8 cellular contexts compared by ENCODE assay signal in the genomic region with DNA sequence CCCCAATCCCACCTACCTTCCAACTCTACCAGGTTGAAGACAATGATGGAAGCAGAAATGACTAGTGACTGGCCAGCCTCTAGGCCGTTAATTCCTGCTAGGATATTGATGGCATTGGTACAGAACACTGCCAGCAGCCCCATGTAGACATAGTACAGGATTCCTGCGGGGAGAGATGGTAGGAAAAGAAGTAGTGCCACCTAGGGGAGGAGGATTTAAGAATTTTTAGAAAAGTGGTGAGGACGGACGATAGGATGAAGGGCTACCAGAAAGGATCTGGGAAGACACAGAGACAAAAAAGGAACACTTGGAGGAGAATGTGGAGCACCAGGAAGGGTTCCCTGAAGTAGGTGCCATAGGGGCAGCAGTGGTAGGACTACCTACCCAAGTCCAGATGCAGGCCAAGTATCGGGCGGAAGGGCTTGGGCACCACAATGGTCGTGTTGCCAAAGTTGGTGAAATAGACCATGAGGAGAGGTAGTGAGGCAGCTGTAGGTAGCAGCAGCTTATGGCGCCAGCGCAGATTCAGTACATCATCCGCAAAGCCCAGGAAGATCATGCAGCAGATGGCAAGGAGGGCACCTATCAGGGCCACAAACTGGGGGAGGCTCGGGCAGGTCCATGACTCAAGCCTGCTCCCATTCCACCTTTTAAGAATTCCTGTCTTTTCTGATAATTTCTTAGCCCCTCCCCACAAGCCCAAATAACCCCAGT. TPM values are rescaled to one million over a fixed set of nuclear protein-coding genes. Genes with fewer than 3 reads are reported as not detected.
DNase-seq lines count a peak whose midpoint lies in the region; ATAC-seq and TF ChIP-seq lines count a peak whose summit lies in the region.

No MANE protein-coding gene starts in this region.

- no peak overlapping the region for H2AFZ ChIP-seq in hepatocyte

- H3K9me2 ChIP-seq in hepatocyte (replicated peaks; ENCODE audit: insufficient read depth): no peaks in the 10 kb centered on the region

- H3K27ac ChIP-seq in KOPT-K1 (ENCODE audit: low read depth, low read length, poor library complexity, severe bottlenecking) (peak overlapping the region; percentile 86), WERI-Rb-1 (peak overlapping the region; percentile 98), hepatocyte (peak overlapping the region; percentile 97)

- no peaks in the 10 kb centered on the region for H3K27me3 Mint-ChIP-seq in stimulated activated naive B cell treated with anti-CD40 and anti-IgM and Interleukin-4, amounts not matched to agents 10 μg/mL and 1 μg/mL and 100 μg/mL, for 72 hours

- WGBS in hepatocyte (ENCODE audit: low lambda C conversion rate, missing lambda C conversion rate): 52% methylated on average over 11 of the region's 11 CpGs

- H3K4me1 ChIP-seq in hepatocyte (ENCODE audit: insufficient read depth): peaks cover 13% of the 10 kb centered on the region

- H3K27ac Mint-ChIP-seq in stimulated activated naive B cell treated with anti-CD40 and anti-IgM and Interleukin-4, amounts not matched to agents 10 μg/mL and 1 μg/mL and 100 μg/mL, for 72 hours: no peak overlapping the region

- peak overlapping the region; percentile 76 for H3K4me2 ChIP-seq in hepatocyte

- peak overlapping the region; percentile 93 to 97 for H3K4me3 Mint-ChIP-seq in stimulated activated naive B cell treated with anti-CD40 and anti-IgM and Interleukin-4, amounts not matched to agents 10 μg/mL and 1 μg/mL and 100 μg/mL, for 72 hours

- H3K9me3 ChIP-seq in KOPT-K1 (ENCODE audit: insufficient read depth, low read length, poor library complexity, severe bottlenecking): no peaks in the 10 kb centered on the region
- H3K9me3 ChIP-seq in WERI-Rb-1 (ENCODE audit: severe bottlenecking): no peaks in the 10 kb centered on the region
- H3K9me3 ChIP-seq in hepatocyte (ENCODE audit: low read depth): no peaks in the 10 kb centered on the region

- H3K4me3 ChIP-seq in WERI-Rb-1 (ENCODE audit: low read depth, low read length) (peak overlapping the region; percentile 68; the same call in 1 of the 2 replicates), hepatocyte (peak overlapping the region; percentile 75)

- TF ChIP-seq CTCF in WERI-Rb-1 (IDR thresholded peaks at IDR 0.05; ENCODE audit: low read depth, low read length) (peak; percentile 35; the same call in 1 of the 2 replicates), hepatocyte (IDR thresholded peaks at IDR 0.05; ENCODE audit: poor library complexity) (peak; percentile 43)

- no peaks in the 10 kb centered on the region for H3K9me3 Mint-ChIP-seq in stimulated activated naive B cell treated with anti-CD40 and anti-IgM and Interleukin-4, amounts not matched to agents 10 μg/mL and 1 μg/mL and 100 μg/mL, for 72 hours

- H3K36me3 ChIP-seq in KOPT-K1 (ENCODE audit: insufficient read depth, low read length) (peaks cover 28% of the 10 kb centered on the region), WERI-Rb-1 (peaks cover 28% of the 10 kb centered on the region), hepatocyte (replicated peaks; ENCODE audit: insufficient read depth, low read depth) (no peaks in the 10 kb centered on the region)

- H3K36me3 Mint-ChIP-seq in stimulated activated naive B cell treated with anti-CD40 and anti-IgM and Interleukin-4, amounts not matched to agents 10 μg/mL and 1 μg/mL and 100 μg/mL, for 72 hours: peaks cover 15 to 23% of the 10 kb centered on the region in 2 donors

- H3K4me1 Mint-ChIP-seq in stimulated activated naive B cell treated with anti-CD40 and anti-IgM and Interleukin-4, amounts not matched to agents 10 μg/mL and 1 μg/mL and 100 μg/mL, for 72 hours: peaks cover 25 to 40% of the 10 kb centered on the region in 2 donors

- peaks cover 19% of the 10 kb centered on the region for H3K79me2 ChIP-seq in hepatocyte

- no peaks in the 10 kb centered on the region for H4K20me1 ChIP-seq in hepatocyte (ENCODE audit: insufficient read depth, poor library complexity, severe bottlenecking)

- ATAC-seq in stimulated activated naive B cell treated with anti-CD40 and anti-IgM and Interleukin-4, amounts not matched to agents 10 μg/mL and 1 μg/mL and 100 μg/mL, for 72 hours (replicated peaks): no peak

- DNase-seq in NCI-H2227 (lab: John Stamatoyannopoulos, UW; ENCODE audit: unreplicated experiment): peak; percentile 32
- no peak for DNase-seq in NCI-H2227 treated with DMSO at 0.1 percent for 48 hours (lab: John Stamatoyannopoulos, UW)
- no peak for DNase-seq in WERI-Rb-1
- DNase-seq in hepatocyte (ENCODE audit: low spot score): peak; percentile 45
- no peak for DNase-seq in stimulated activated naive B cell treated with anti-CD40 and anti-IgM and Interleukin-4, amounts not matched to agents 10 μg/mL and 1 μg/mL and 100 μg/mL, for 72 hours
- no peak for DNase-seq in germinal center (ENCODE audit: low spot score)
- no peak for DNase-seq in effector CD8-positive, alpha-beta T cell (lab: John Stamatoyannopoulos, UW)

- H3K27me3 ChIP-seq in WERI-Rb-1 (ENCODE audit: insufficient read depth, low read depth, severe bottlenecking) (no peaks in the 10 kb centered on the region), hepatocyte (no peaks in the 10 kb centered on the region)

RNA-seq across cellular contexts. Expression of gene DPAGT1, which starts 1.2 kb away (rescaled TPM):
- total RNA-seq in hepatocyte: 27.5 and 28.1 TPM in 2 replicates
- polyA plus RNA-seq in hepatocyte: 76.2 and 82.7 TPM in 2 replicates

RNA-seq across cellular contexts. Expression of gene C2CD2L, which starts 6.7 kb away (rescaled TPM):
- total RNA-seq in hepatocyte: 5.2 and 9.7 TPM in 2 replicates
- 7.4 and 10.2 TPM in 2 replicates for polyA plus RNA-seq in hepatocyte

RNA-seq across cellular contexts. Expression of gene HMBS, which starts 15.7 kb away (rescaled TPM):
- total RNA-seq in hepatocyte: 10.9 and 11.9 TPM in 2 replicates
- polyA plus RNA-seq in hepatocyte: 34.5 and 37.7 TPM in 2 replicates

RNA-seq across cellular contexts. Expression of gene HINFP, which starts 21.0 kb away (rescaled TPM):
- total RNA-seq in hepatocyte: 10.9 and 25.3 TPM in 2 replicates
- polyA plus RNA-seq in hepatocyte: 16.4 and 19.8 TPM in 2 replicates

RNA-seq across cellular contexts. Expression of gene VPS11, which starts 32.8 kb away (rescaled TPM):
- total RNA-seq in hepatocyte: 31.8 and 36.9 TPM in 2 replicates
- polyA plus RNA-seq in hepatocyte: 26.5 and 31.8 TPM in 2 replicates

Comparison
In these comparisons a context has a peak if more than half of its experiments do, and no peak if none do; other contexts are left out.
1. DNase-seq: peak in NCI-H2227 (single experiment) and hepatocyte (single experiment); none in NCI-H2227 treated with DMSO at 0.1 percent for 48 hours (single experiment), WERI-Rb-1 (single experiment), stimulated activated naive B cell treated with anti-CD40 and anti-IgM and Interleukin-4, amounts not matched to agents 10 μg/mL and 1 μg/mL and 100 μg/mL, for 72 hours (single experiment), germinal center (single experiment) and effector CD8-positive, alpha-beta T cell (single experiment).
2. Peak in every context shown above with its lines, with median percentiles within 50 percentile points of each other: H3K27ac ChIP-seq.